ENCODE assay signal across 8 cellular contexts in genomic region chr5:51559921-51560658, GRCh38.
"Had no signal": no experiment of that assay in that cellular context is flagged by ENCODE, and none has a peak within 500 bp of the region (broad histone marks: within the 10 kb centered on the region; RNA-seq: fewer than 3 reads in every experiment).

No MANE protein-coding gene starts in this region.

- H3K4me1 Mint-ChIP-seq: GM23338, H9 had no signal

- H3K9me3 Mint-ChIP-seq: GM23338, H9 had no signal

- H3K4me3 ChIP-seq: GM23338, K562 had no signal

- ATAC-seq: GM23338, K562 had no signal

- H3K4me3 Mint-ChIP-seq: GM23338, H9 had no signal

- FAIRE-seq: H1, H54, HTR-8/SVneo, K562 had no signal

- DNase-seq: H9, HCEC 1CT, IMR-90 had no signal

- H3K4me2 ChIP-seq: GM23338 had no signal

- H3K27ac Mint-ChIP-seq: GM23338, H9 had no signal

- H2AFZ ChIP-seq: GM23338 had no signal
